Comparison of ENCODE assay signal across 28 cellular contexts in genomic region chr4:172489896-172490295, GRCh38.
"Had no signal": no experiment of that assay in that cellular context is flagged by ENCODE, and none has a peak within 500 bp of the region (broad histone marks: within the 10 kb centered on the region; RNA-seq: fewer than 3 reads in every experiment).

No MANE protein-coding gene starts in this region.

- H3K27me3 ChIP-seq: ascending aorta, cardiac muscle cell, colonic mucosa, esophagus squamous epithelium, neutrophil, right lobe of liver, testis, transverse colon had no signal

- H3K4me1 ChIP-seq: ascending aorta, colonic mucosa, esophagus squamous epithelium, right lobe of liver, testis, transverse colon had no signal

- ATAC-seq: activated CD4-positive, CD25-positive, alpha-beta regulatory T cell treated with anti-CD3 and anti-CD28 coated beads, Interleukin-2, amount 50 U/mL, for 24 hours; left colon; right lobe of liver; stimulated activated naive CD8-positive, alpha-beta T cell treated with anti-CD3 and anti-CD28 coated beads, Interleukin-15, Interleukin-2, amounts not matched to agents 100 U/mL and 50 U/mL, for 24 hours had no signal

- H3K27me3 Mint-ChIP-seq: activated CD4-positive, alpha-beta memory T cell treated with anti-CD3 and anti-CD28 coated beads for 36 hours; activated naive CD4-positive, alpha-beta T cell treated with anti-CD3 and anti-CD28 coated beads, Interleukin-2, amount 10 ng/mL, durations not matched to agents 7 days and 5 days; activated naive CD8-positive, alpha-beta T cell treated with anti-CD3 and anti-CD28 coated beads, Interleukin-2, amount 10 ng/mL, durations not matched to agents 7 days and 5 days; activated T-cell treated with anti-CD3 and anti-CD28 coated beads, Interleukin-2, amount 50 U/mL, for 24 hours; brain; naive B cell had no signal

- H3K27ac Mint-ChIP-seq: activated CD4-positive, alpha-beta memory T cell treated with anti-CD3 and anti-CD28 coated beads for 36 hours; activated naive CD4-positive, alpha-beta T cell treated with anti-CD3 and anti-CD28 coated beads, Interleukin-2, amount 10 ng/mL, durations not matched to agents 7 days and 5 days; activated naive CD8-positive, alpha-beta T cell treated with anti-CD3 and anti-CD28 coated beads, Interleukin-2, amount 10 ng/mL, durations not matched to agents 7 days and 5 days; activated T-cell treated with anti-CD3 and anti-CD28 coated beads, Interleukin-2, amount 50 U/mL, for 24 hours; brain; mesothelial cell of epicardium; naive B cell; nephron progenitor cell had no signal

- H3K4me1 Mint-ChIP-seq: activated naive CD4-positive, alpha-beta T cell treated with anti-CD3 and anti-CD28 coated beads, Interleukin-2, amount 10 ng/mL, durations not matched to agents 7 days and 5 days; activated naive CD8-positive, alpha-beta T cell treated with anti-CD3 and anti-CD28 coated beads, Interleukin-2, amount 10 ng/mL, durations not matched to agents 7 days and 5 days; mesothelial cell of epicardium; naive B cell; nephron progenitor cell had no signal

- H3K27ac ChIP-seq: ascending aorta, cardiac muscle cell, colonic mucosa, epithelial cell of prostate, esophagus squamous epithelium, neutrophil, right lobe of liver, testis, transverse colon, VCaP had no signal

- H3K4me3 Mint-ChIP-seq: activated CD4-positive, alpha-beta memory T cell treated with anti-CD3 and anti-CD28 coated beads for 36 hours; activated naive CD4-positive, alpha-beta T cell treated with anti-CD3 and anti-CD28 coated beads, Interleukin-2, amount 10 ng/mL, durations not matched to agents 7 days and 5 days; activated naive CD8-positive, alpha-beta T cell treated with anti-CD3 and anti-CD28 coated beads, Interleukin-2, amount 10 ng/mL, durations not matched to agents 7 days and 5 days; activated T-cell treated with anti-CD3 and anti-CD28 coated beads, Interleukin-2, amount 50 U/mL, for 24 hours; brain; mesothelial cell of epicardium; naive B cell; nephron progenitor cell had no signal

- H3K9me3 Mint-ChIP-seq: activated naive CD4-positive, alpha-beta T cell treated with anti-CD3 and anti-CD28 coated beads, Interleukin-2, amount 10 ng/mL, durations not matched to agents 7 days and 5 days; activated naive CD8-positive, alpha-beta T cell treated with anti-CD3 and anti-CD28 coated beads, Interleukin-2, amount 10 ng/mL, durations not matched to agents 7 days and 5 days; activated T-cell treated with anti-CD3 and anti-CD28 coated beads, Interleukin-2, amount 50 U/mL, for 24 hours; brain; mesothelial cell of epicardium; nephron progenitor cell had no signal

- H3K36me3 Mint-ChIP-seq: activated CD4-positive, alpha-beta memory T cell treated with anti-CD3 and anti-CD28 coated beads for 36 hours; activated naive CD4-positive, alpha-beta T cell treated with anti-CD3 and anti-CD28 coated beads, Interleukin-2, amount 10 ng/mL, durations not matched to agents 7 days and 5 days; activated naive CD8-positive, alpha-beta T cell treated with anti-CD3 and anti-CD28 coated beads, Interleukin-2, amount 10 ng/mL, durations not matched to agents 7 days and 5 days; brain; mesothelial cell of epicardium; naive B cell had no signal

- DNase-seq: activated CD4-positive, alpha-beta memory T cell treated with anti-CD3 and anti-CD28 coated beads for 36 hours; activated CD4-positive, alpha-beta T cell treated with anti-CD3 and anti-CD28 coated beads for 48 hours; activated CD8-positive, alpha-beta memory T cell treated with anti-CD3 and anti-CD28 coated beads, Interleukin-2, amount 50 U/mL, for 48 hours; activated gamma-delta T cell; activated naive CD4-positive, alpha-beta T cell treated with anti-CD3 and anti-CD28 coated beads, Interleukin-2, amount 10 ng/mL, durations not matched to agents 7 days and 5 days; activated naive CD8-positive, alpha-beta T cell treated with anti-CD3 and anti-CD28 coated beads, Interleukin-2, amount 10 ng/mL, durations not matched to agents 7 days and 5 days; activated T-cell treated with anti-CD3 and anti-CD28 coated beads, Interleukin-2, amount 50 U/mL, for 24 hours; cerebellar nuclear complex; colonic mucosa; effector CD8-positive, alpha-beta T cell; esophagus squamous epithelium; hippocampal formation; left colon; naive B cell; nephron progenitor cell; right lobe of liver; stimulated activated CD4-positive, alpha-beta T cell treated with anti-CD3 and anti-CD28 coated beads, Interleukin-2, amount 100 ng/mL, for 48 hours; stimulated activated naive CD8-positive, alpha-beta T cell treated with anti-CD3 and anti-CD28 coated beads, Interleukin-15, Interleukin-2, amounts not matched to agents 100 U/mL and 50 U/mL, for 24 hours; testis; transverse colon had no signal

- H3K4me3 ChIP-seq: ascending aorta, cardiac muscle cell, colonic mucosa, esophagus squamous epithelium, right lobe of liver, testis, transverse colon had no signal

- H3K36me3 ChIP-seq: ascending aorta, cardiac muscle cell, colonic mucosa, esophagus squamous epithelium, neutrophil, right lobe of liver, transverse colon had no signal

- H3K9me3 ChIP-seq: ascending aorta, colonic mucosa, esophagus squamous epithelium, neutrophil, right lobe of liver, testis, transverse colon had no signal
